1 cellular context compared by ENCODE assay signal in the genomic region with DNA sequence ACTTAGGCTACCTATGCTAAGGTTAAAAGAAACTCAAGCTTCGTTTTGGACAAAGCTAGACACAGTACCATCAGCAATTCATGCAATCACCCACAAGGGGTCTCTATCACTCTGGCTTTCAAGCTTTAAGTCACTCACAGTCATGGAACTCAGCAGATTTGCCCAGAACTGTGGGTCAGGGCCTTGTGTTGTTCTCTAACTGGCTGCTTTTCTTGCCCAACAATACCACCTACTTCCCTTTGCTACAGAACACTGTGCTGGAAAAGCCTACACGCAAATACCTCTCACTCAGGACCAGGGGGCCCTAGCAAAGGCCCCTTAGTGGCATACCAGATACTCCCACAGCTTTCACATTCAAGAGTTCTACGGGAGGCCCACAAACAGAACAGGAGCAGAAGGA.
A peak's percentile ranks its signal among the peaks of the same experiment; 100 is the strongest.
TF ChIP-seq lines count a peak whose summit lies in the region.

No MANE protein-coding gene starts in this region.

TF ChIP-seq in K562, 482 proteins besides CTCF, POLR2A, EP300 and RAD21:
- TF ChIP-seq CREM (IDR thresholded peaks at IDR 0.05; ENCODE audit: low read depth) (0 out of 2 replicates have a peak, but pooled peaks have one; percentile 19), HEY1 (CRISPR knock-in tag; IDR thresholded peaks at IDR 0.05; ENCODE audit: borderline replicate concordance) (peak; percentile 32; the same call in 1 of the 2 replicates), MAFK (IDR thresholded peaks at IDR 0.05; ENCODE audit: low read length) (peak; percentile 44; the same call in 1 of the 2 replicates), FOXK2 (conservative IDR thresholded peaks at IDR 0.05 in 1 of 2, IDR thresholded peaks at IDR 0.05 in 1 of 2; ENCODE audit: low read depth in 2 of 2) (no peak), DEAF1 (CRISPR knock-in tag; IDR thresholded peaks at IDR 0.05) (peak; percentile 98), TBL1XR1 (IDR thresholded peaks at IDR 0.05; ENCODE audit: low read length in 2 of 2) (peak in 1 of 2 experiments; percentile 48; a peak in 1 of 4 replicates), TRIM28 (IDR thresholded peaks at IDR 0.05) (0 out of 2 replicates have a peak, but pooled peaks have one; percentile 22), VEZF1 (CRISPR knock-in tag; IDR thresholded peaks at IDR 0.05) (peak; percentile 54), THAP7 (CRISPR knock-in tag; IDR thresholded peaks at IDR 0.05) (no peak), JUND (IDR thresholded peaks at IDR 0.05; ENCODE audit: borderline replicate concordance, low read depth, low read length) (peak; percentile 56), JUND (tag; IDR thresholded peaks at IDR 0.05; ENCODE audit: borderline replicate concordance, low read depth, low read length) (peak; percentile 23; the same call in 1 of the 3 replicates), SMC3 (conservative IDR thresholded peaks at IDR 0.05; ENCODE audit: insufficient read depth, low read depth, low read length) (peak; percentile 97), CXXC5 (CRISPR knock-in tag; IDR thresholded peaks at IDR 0.05) (0 out of 2 replicates have a peak, but pooled peaks have one; percentile 19), KLF16 (IDR thresholded peaks at IDR 0.05) (0 out of 2 replicates have a peak, but pooled peaks have one; percentile 45), NFE2 (IDR thresholded peaks at IDR 0.05; ENCODE audit: low read depth) (peak; percentile 61; the same call in 1 of the 2 replicates), CC2D1A (IDR thresholded peaks at IDR 0.05) (peak; percentile 88), RB1 (IDR thresholded peaks at IDR 0.05; ENCODE audit: low read depth) (peak; percentile 19; the same call in 1 of the 2 replicates), MEIS2 (IDR thresholded peaks at IDR 0.05; ENCODE audit: partially characterized antibody) (peak; percentile 2), ZNF695 (CRISPR knock-in tag; IDR thresholded peaks at IDR 0.05) (no peak), ZNF354B (CRISPR knock-in tag; IDR thresholded peaks at IDR 0.05) (peak; percentile 1; the same call in 1 of the 2 replicates), LEF1 (IDR thresholded peaks at IDR 0.05) (no peak), POLR2G (IDR thresholded peaks at IDR 0.05; ENCODE audit: low read depth, low read length) (no peak), ZNF592 (IDR thresholded peaks at IDR 0.05) (peak; percentile 60), ARID2 (IDR thresholded peaks at IDR 0.05) (peak; percentile 93), PKNOX1 (IDR thresholded peaks at IDR 0.05) (peak; percentile 40; the same call in 1 of the 2 replicates), ATF4 (CRISPR knock-in tag; IDR thresholded peaks at IDR 0.05) (peak; percentile 25; the same call in 1 of the 2 replicates), RCOR1 (IDR thresholded peaks at IDR 0.05; ENCODE audit: borderline replicate concordance in 1 of 2, low read depth in 2 of 2, low read length in 2 of 2) (0 out of 4 replicates have a peak, but pooled peaks of 1 of the 2 experiments have one; percentile 11), ZBTB17 (CRISPR knock-in tag; IDR thresholded peaks at IDR 0.05) (no peak), MTA3 (IDR thresholded peaks at IDR 0.05; ENCODE audit: borderline replicate concordance) (0 out of 2 replicates have a peak, but pooled peaks have one; percentile 38), E2F8 (IDR thresholded peaks at IDR 0.05; ENCODE audit: low read depth, partially characterized antibody) (peak; percentile 15), DMBX1 (CRISPR knock-in tag; IDR thresholded peaks at IDR 0.05; ENCODE audit: borderline replicate concordance) (no peak), ZBTB26 (CRISPR knock-in tag; IDR thresholded peaks at IDR 0.05) (0 out of 2 replicates have a peak, but pooled peaks have one; percentile 29), HDGF (IDR thresholded peaks at IDR 0.05) (peak; percentile 86), ATF7 (IDR thresholded peaks at IDR 0.05) (peak; percentile 9; the same call in 1 of the 2 replicates), STAG1 (CRISPR knock-in tag; IDR thresholded peaks at IDR 0.05; ENCODE audit: borderline replicate concordance) (peak; percentile 47; the same call in 1 of the 2 replicates), GABPB1 (CRISPR knock-in tag; IDR thresholded peaks at IDR 0.05) (0 out of 2 replicates have a peak, but pooled peaks have one; percentile 22), TEAD1 (CRISPR knock-in tag; IDR thresholded peaks at IDR 0.05) (peak in 1 of 2 experiments; percentile 47; a peak in 1 of 4 replicates), MAZ (CRISPR knock-in tag; conservative IDR thresholded peaks at IDR 0.05 in 1 of 2, IDR thresholded peaks at IDR 0.05 in 1 of 2) (0 out of 4 replicates have a peak, but pooled peaks of 1 of the 2 experiments have one; percentile 39)
- TF ChIP-seq, protein P1, sequence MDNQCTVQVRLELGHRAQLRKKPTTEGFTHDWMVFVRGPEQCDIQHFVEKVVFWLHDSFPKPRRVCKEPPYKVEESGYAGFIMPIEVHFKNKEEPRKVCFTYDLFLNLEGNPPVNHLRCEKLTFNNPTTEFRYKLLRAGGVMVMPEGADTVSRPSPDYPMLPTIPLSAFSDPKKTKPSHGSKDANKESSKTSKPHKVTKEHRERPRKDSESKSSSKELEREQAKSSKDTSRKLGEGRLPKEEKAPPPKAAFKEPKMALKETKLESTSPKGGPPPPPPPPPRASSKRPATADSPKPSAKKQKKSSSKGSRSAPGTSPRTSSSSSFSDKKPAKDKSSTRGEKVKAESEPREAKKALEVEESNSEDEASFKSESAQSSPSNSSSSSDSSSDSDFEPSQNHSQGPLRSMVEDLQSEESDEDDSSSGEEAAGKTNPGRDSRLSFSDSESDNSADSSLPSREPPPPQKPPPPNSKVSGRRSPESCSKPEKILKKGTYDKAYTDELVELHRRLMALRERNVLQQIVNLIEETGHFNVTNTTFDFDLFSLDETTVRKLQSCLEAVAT (IDR thresholded peaks at IDR 0.05) = 0 out of 4 replicates have a peak, but pooled peaks of 1 of the 2 experiments have one; percentile 26
- TF ChIP-seq, protein P2, sequence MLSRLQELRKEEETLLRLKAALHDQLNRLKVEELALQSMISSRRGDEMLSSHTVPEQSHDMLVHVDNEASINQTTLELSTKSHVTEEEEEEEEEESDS (CRISPR knock-in tag; IDR thresholded peaks at IDR 0.05) = no peak
TF ChIP-seq in K562: peak in this region for 31.
